ENCODE assay signal across 1 cellular context in the genomic region with DNA sequence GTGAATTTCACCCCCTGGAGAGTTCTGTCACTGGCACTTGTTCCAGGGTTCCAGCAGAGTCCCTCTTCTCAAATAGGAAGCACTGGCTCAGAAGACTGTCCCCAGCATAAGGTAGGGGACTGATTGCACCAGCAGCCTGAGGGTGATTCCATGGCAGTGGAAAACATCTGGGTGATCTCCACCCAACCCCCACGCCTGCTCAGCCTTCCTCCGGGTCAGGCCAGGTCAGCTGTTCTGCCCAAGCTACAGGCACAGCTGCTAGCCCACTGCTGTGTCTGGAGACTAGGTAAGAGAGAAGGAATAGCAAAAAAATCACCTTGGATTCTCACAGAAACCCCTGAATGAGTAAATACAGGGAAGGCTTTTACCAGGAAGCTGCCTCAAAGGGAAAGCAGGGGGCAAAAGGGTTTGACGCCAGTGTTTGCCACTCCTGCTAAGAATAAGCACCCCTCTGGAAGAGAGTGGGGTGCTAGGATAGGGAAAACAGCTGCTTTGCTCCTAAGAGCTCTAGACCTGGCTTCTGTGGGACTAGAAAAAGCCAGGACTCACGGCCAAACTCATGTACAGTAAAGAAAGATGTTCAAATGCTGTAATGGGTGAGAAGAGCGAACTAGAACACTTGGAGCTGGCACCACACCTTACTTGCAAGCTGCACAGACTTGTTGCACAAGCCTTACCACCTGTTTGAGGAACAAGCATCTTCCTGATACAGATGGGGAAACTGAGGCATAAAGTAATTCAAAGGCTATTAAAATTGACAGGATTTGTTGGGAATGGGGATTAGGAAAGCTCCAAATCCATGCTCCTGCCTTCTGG.
TF ChIP-seq lines count a peak whose summit lies in the region.

No MANE protein-coding gene starts in this region.

TF ChIP-seq in HepG2, 621 proteins besides CTCF, POLR2A, EP300 and RAD21:
- TF ChIP-seq NR2F1 (CRISPR knock-in tag; IDR thresholded peaks at IDR 0.05) (0 out of 4 replicates have a peak, but pooled peaks of 1 of the 2 experiments have one; percentile 15), RXRB (CRISPR knock-in tag; IDR thresholded peaks at IDR 0.05; ENCODE audit: borderline replicate concordance) (0 out of 2 replicates have a peak, but pooled peaks have one; percentile 32), ZBTB42 (CRISPR knock-in tag; IDR thresholded peaks at IDR 0.05) (0 out of 2 replicates have a peak, but pooled peaks have one; percentile 21), ZNF432 (CRISPR knock-in tag; IDR thresholded peaks at IDR 0.05; ENCODE audit: borderline replicate concordance) (no peak), RXRA (CRISPR knock-in tag; IDR thresholded peaks at IDR 0.05) (peak; percentile 31; the same call in 1 of the 2 replicates)
- TF ChIP-seq, protein P1, sequence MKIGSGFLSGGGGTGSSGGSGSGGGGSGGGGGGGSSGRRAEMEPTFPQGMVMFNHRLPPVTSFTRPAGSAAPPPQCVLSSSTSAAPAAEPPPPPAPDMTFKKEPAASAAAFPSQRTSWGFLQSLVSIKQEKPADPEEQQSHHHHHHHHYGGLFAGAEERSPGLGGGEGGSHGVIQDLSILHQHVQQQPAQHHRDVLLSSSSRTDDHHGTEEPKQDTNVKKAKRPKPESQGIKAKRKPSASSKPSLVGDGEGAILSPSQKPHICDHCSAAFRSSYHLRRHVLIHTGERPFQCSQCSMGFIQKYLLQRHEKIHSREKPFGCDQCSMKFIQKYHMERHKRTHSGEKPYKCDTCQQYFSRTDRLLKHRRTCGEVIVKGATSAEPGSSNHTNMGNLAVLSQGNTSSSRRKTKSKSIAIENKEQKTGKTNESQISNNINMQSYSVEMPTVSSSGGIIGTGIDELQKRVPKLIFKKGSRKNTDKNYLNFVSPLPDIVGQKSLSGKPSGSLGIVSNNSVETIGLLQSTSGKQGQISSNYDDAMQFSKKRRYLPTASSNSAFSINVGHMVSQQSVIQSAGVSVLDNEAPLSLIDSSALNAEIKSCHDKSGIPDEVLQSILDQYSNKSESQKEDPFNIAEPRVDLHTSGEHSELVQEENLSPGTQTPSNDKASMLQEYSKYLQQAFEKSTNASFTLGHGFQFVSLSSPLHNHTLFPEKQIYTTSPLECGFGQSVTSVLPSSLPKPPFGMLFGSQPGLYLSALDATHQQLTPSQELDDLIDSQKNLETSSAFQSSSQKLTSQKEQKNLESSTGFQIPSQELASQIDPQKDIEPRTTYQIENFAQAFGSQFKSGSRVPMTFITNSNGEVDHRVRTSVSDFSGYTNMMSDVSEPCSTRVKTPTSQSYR (CRISPR knock-in tag; IDR thresholded peaks at IDR 0.05; ENCODE audit: borderline replicate concordance) = peak; percentile 68
- TF ChIP-seq, protein P2, sequence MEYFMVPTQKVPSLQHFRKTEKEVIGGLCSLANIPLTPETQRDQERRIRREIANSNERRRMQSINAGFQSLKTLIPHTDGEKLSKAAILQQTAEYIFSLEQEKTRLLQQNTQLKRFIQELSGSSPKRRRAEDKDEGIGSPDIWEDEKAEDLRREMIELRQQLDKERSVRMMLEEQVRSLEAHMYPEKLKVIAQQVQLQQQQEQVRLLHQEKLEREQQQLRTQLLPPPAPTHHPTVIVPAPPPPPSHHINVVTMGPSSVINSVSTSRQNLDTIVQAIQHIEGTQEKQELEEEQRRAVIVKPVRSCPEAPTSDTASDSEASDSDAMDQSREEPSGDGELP (IDR thresholded peaks at IDR 0.05; ENCODE audit: borderline replicate concordance, low read depth) = peak; percentile 57; the same call in 1 of the 2 replicates
- TF ChIP-seq, protein P3, sequence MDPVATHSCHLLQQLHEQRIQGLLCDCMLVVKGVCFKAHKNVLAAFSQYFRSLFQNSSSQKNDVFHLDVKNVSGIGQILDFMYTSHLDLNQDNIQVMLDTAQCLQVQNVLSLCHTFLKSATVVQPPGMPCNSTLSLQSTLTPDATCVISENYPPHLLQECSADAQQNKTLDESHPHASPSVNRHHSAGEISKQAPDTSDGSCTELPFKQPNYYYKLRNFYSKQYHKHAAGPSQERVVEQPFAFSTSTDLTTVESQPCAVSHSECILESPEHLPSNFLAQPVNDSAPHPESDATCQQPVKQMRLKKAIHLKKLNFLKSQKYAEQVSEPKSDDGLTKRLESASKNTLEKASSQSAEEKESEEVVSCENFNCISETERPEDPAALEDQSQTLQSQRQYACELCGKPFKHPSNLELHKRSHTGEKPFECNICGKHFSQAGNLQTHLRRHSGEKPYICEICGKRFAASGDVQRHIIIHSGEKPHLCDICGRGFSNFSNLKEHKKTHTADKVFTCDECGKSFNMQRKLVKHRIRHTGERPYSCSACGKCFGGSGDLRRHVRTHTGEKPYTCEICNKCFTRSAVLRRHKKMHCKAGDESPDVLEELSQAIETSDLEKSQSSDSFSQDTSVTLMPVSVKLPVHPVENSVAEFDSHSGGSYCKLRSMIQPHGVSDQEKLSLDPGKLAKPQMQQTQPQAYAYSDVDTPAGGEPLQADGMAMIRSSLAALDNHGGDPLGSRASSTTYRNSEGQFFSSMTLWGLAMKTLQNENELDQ (CRISPR knock-in tag; IDR thresholded peaks at IDR 0.05; ENCODE audit: borderline replicate concordance) = no peak
- TF ChIP-seq, protein P4, sequence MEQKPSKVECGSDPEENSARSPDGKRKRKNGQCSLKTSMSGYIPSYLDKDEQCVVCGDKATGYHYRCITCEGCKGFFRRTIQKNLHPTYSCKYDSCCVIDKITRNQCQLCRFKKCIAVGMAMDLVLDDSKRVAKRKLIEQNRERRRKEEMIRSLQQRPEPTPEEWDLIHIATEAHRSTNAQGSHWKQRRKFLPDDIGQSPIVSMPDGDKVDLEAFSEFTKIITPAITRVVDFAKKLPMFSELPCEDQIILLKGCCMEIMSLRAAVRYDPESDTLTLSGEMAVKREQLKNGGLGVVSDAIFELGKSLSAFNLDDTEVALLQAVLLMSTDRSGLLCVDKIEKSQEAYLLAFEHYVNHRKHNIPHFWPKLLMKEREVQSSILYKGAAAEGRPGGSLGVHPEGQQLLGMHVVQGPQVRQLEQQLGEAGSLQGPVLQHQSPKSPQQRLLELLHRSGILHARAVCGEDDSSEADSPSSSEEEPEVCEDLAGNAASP (CRISPR knock-in tag; IDR thresholded peaks at IDR 0.05; ENCODE audit: borderline replicate concordance) = peak; percentile 84; the same call in 1 of the 2 replicates
TF ChIP-seq in HepG2: peak in this region for 7.
